In the genomic region with DNA sequence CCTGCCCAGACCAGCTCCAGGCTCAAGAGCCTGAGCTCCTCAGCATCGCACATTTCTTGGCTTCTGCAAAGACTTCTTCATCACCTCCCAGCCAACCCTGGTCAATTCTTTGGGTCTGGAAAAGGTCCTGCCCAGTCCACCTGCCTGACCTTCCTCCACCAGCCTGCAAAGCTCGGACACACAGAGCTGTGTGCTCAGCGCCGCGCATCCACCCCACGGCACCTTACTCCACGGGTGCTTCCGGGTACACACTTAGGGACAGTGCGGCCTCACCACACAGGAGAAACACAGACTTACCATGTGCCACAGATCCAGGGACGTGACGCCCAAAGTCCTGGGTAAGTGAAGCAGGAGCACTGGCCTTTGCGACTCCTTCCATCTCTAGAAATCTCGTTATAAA, we compare ENCODE assay signal across 29 cellular contexts.
"Had no signal": no experiment of that assay in that cellular context is flagged by ENCODE, and none has a peak within 500 bp of the region (broad histone marks: within the 10 kb centered on the region; RNA-seq: fewer than 3 reads in every experiment).

No MANE protein-coding gene starts in this region.

- DNase-seq: activated CD4-positive, alpha-beta memory T cell treated with anti-CD3 and anti-CD28 coated beads for 36 hours; activated CD4-positive, alpha-beta T cell treated with anti-CD3 and anti-CD28 coated beads for 36 hours; activated CD4-positive, alpha-beta T cell treated with anti-CD3 and anti-CD28 coated beads, Interleukin-2, amount 10 ng/mL, durations not matched to agents 24 days and 14 days; activated CD4-positive, CD25-positive, alpha-beta regulatory T cell; activated CD4-positive, CD25-positive, alpha-beta regulatory T cell treated with anti-CD3 and anti-CD28 coated beads, Interleukin-2, amount 50 U/mL, for 72 hours; activated CD8-positive, alpha-beta memory T cell treated with anti-CD3 and anti-CD28 coated beads, Interleukin-2, amount 10 ng/mL, durations not matched to agents 7 days and 5 days; activated CD8-positive, alpha-beta memory T cell treated with anti-CD3 and anti-CD28 coated beads, Interleukin-2, amount 50 U/mL, for 4 hours; activated CD8-positive, alpha-beta T cell treated with anti-CD3 and anti-CD28 coated beads, Interleukin-2, amount 10 ng/mL, durations not matched to agents 7 days and 5 days; activated effector memory CD4-positive, alpha-beta T cell treated with Interleukin-2 at 50 U/mL for 16 hours; activated gamma-delta T cell treated with Interleukin-2 at 50 U/mL for 16 hours; activated naive CD4-positive, alpha-beta T cell treated with anti-CD3 and anti-CD28 coated beads, Interleukin-2, amount 50 U/mL, for 16 hours; activated naive CD4-positive, alpha-beta T cell treated with Interleukin-2 at 50 U/mL for 16 hours; activated T-cell treated with anti-CD3 and anti-CD28 coated beads, Interleukin-2, amount 50 U/mL, for 4 hours; amniotic stem cell; anterior cingulate cortex; body of pancreas; caudate nucleus; cerebellar nuclear complex; colonic mucosa; dorsolateral prefrontal cortex; effector memory CD8-positive, alpha-beta T cell; esophagus squamous epithelium; foreskin melanocyte; heart right ventricle; T-helper 2 cell had no signal

- H3K4me1 ChIP-seq: body of pancreas, colonic mucosa had no signal

- H3K36me3 ChIP-seq: colonic mucosa, esophagus squamous epithelium, heart right ventricle had no signal

- H3K9me3 ChIP-seq: body of pancreas, colonic mucosa, esophagus squamous epithelium, gastroesophageal sphincter had no signal

- FAIRE-seq: endothelial cell of umbilical vein had no signal

- H3K27ac ChIP-seq: body of pancreas, colonic mucosa, dorsolateral prefrontal cortex, epithelial cell of prostate, esophagus squamous epithelium, gastroesophageal sphincter, heart right ventricle had no signal

- H3K4me3 ChIP-seq: body of pancreas, colonic mucosa, dorsolateral prefrontal cortex, esophagus squamous epithelium, gastroesophageal sphincter, heart right ventricle had no signal

- H3K27me3 ChIP-seq: body of pancreas, colonic mucosa, dorsolateral prefrontal cortex, esophagus squamous epithelium, gastroesophageal sphincter, heart right ventricle had no signal

- ATAC-seq: activated CD4-positive, alpha-beta T cell treated with anti-CD3 and anti-CD28 coated beads for 36 hours; activated CD8-positive, alpha-beta memory T cell treated with anti-CD3 and anti-CD28 coated beads, Interleukin-2, amount 10 ng/mL, durations not matched to agents 7 days and 5 days; activated CD8-positive, alpha-beta T cell treated with anti-CD3 and anti-CD28 coated beads, Interleukin-2, amount 10 ng/mL, durations not matched to agents 7 days and 5 days; activated T-cell treated with anti-CD3 and anti-CD28 coated beads, Interleukin-2, amount 50 U/mL, for 4 hours; activated T-helper 17 cell treated with anti-CD3 and anti-CD28 coated beads, Interleukin-2, amount 50 U/mL, for 72 hours; body of pancreas; effector memory CD8-positive, alpha-beta T cell; gastroesophageal sphincter; heart right ventricle had no signal
